In the genomic region with DNA sequence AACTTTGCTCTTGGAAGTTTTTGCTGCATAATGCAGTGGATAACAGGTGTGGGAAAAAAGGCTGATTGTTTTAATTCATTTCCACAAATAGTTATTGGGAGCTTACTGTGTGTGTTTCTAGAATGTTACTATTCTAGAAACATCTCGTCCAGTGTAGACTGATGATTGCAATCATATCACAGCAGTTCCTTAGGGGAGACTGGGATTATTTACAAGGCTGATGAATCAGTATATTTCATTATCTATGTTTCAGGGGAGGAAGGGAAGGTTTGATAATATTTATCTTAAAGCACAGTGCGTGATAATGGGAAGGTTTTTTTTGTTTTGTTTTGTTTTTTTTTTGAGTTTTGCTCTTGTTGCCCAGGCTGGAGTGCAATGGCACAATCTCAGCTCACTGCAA, we compare ENCODE assay signal across 1 cellular context.
TF ChIP-seq lines count a peak whose summit lies in the region.

No MANE protein-coding gene starts in this region.

TF ChIP-seq in GM12878, 131 proteins besides CTCF, POLR2A, EP300 and RAD21:
- TF ChIP-seq HSF1 (IDR thresholded peaks at IDR 0.05; ENCODE audit: low read depth, low read length) (peak; percentile 64; the same call in 1 of the 2 replicates), CREB1 (IDR thresholded peaks at IDR 0.05; ENCODE audit: low read depth) (no peak)
